In the genomic region with DNA sequence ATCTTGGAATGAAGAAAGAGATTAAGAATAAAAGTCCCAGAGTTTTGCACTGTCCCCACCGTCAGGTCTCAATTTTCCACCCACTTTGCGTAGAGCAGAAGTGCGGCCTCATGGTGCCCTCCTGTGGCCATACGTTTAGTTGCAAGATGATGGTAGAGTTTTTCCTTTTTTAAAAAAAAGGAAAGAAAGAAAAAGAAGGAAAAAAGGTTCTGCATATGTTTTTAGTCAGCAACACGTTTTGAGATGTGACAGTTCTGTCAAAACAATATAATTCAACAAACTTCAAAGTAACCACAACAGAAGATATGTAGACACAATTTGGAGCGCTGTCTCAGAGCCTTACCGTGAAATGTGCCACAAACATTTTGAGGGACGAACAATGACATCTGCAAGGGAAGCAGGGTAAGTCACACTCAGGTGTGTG, we compare ENCODE assay signal across 8 cellular contexts. TPM values are rescaled to one million over a fixed set of nuclear protein-coding genes. Genes with fewer than 3 reads are reported as not detected.
DNase-seq lines count a peak whose midpoint lies in the region; ATAC-seq and TF ChIP-seq lines count a peak whose summit lies in the region.

No MANE protein-coding gene starts in this region.

- H3K27ac ChIP-seq in endodermal cell (ENCODE audit: low read depth, low read length) (no peak overlapping the region), substantia nigra (ENCODE audit: low read depth, low read length, poor library complexity, severe bottlenecking) (no peak overlapping the region)

- no peaks in the 10 kb centered on the region for H3K9me3 Mint-ChIP-seq in activated CD8-positive, alpha-beta T cell treated with anti-CD3 and anti-CD28 coated beads, Interleukin-2, amount 10 ng/mL, durations not matched to agents 7 days and 5 days (ENCODE audit: insufficient read depth)
- no peaks in the 10 kb centered on the region for H3K9me3 Mint-ChIP-seq in endodermal cell

- peak; percentile 69 for ATAC-seq in activated CD8-positive, alpha-beta T cell treated with anti-CD3 and anti-CD28 coated beads, Interleukin-2, amount 10 ng/mL, durations not matched to agents 7 days and 5 days
- ATAC-seq in mucosa of descending colon (peak; percentile 73), HG02798 (IDR thresholded peaks at IDR 0.05; ENCODE audit: poor library complexity, unreplicated experiment) (no peak)

- WGBS in endodermal cell (ENCODE audit: insufficient coverage in 1 of 2, insufficient read length in 1 of 2), 2 experiments = 38 to 100% methylated on average over 3 to 8 of the region's 8 CpGs

- CTCF ChIA-PET in activated CD8-positive, alpha-beta T cell treated with anti-CD3 and anti-CD28 coated beads, Interleukin-2, amount 10 ng/mL, durations not matched to agents 7 days and 5 days (lab: Charles Lee) = interaction anchor here (0.7 to 3.7 kb wide), 26 partner anchors 10 to 1210 kb away, joined by 3 to 47 read pairs (median 4); a partner anchor contains a TSS

- H3K9me3 ChIP-seq in endodermal cell (ENCODE audit: control insufficient read depth, low read length) = no peaks in the 10 kb centered on the region
- H3K9me3 ChIP-seq in mucosa of descending colon = no peaks in the 10 kb centered on the region

- H3K4me3 Mint-ChIP-seq in activated CD8-positive, alpha-beta T cell treated with anti-CD3 and anti-CD28 coated beads, Interleukin-2, amount 10 ng/mL, durations not matched to agents 7 days and 5 days = no peak overlapping the region
- no peak overlapping the region for H3K4me3 Mint-ChIP-seq in endodermal cell

- H3K27ac Mint-ChIP-seq in activated CD8-positive, alpha-beta T cell treated with anti-CD3 and anti-CD28 coated beads, Interleukin-2, amount 10 ng/mL, durations not matched to agents 7 days and 5 days = no peak overlapping the region
- H3K27ac Mint-ChIP-seq in endodermal cell = no peak overlapping the region

- peaks cover 8% of the 10 kb centered on the region for H3K4me1 Mint-ChIP-seq in activated CD8-positive, alpha-beta T cell treated with anti-CD3 and anti-CD28 coated beads, Interleukin-2, amount 10 ng/mL, durations not matched to agents 7 days and 5 days (ENCODE audit: low read depth)
- no peaks in the 10 kb centered on the region for H3K4me1 Mint-ChIP-seq in endodermal cell

- H3K36me3 ChIP-seq in endodermal cell (ENCODE audit: control insufficient read depth, insufficient read depth, low read length) (no peaks in the 10 kb centered on the region), mucosa of descending colon (ENCODE audit: low read depth) (no peaks in the 10 kb centered on the region)

- no peaks in the 10 kb centered on the region for H3K36me3 Mint-ChIP-seq in activated CD8-positive, alpha-beta T cell treated with anti-CD3 and anti-CD28 coated beads, Interleukin-2, amount 10 ng/mL, durations not matched to agents 7 days and 5 days (ENCODE audit: low read depth)
- no peaks in the 10 kb centered on the region for H3K36me3 Mint-ChIP-seq in endodermal cell (ENCODE audit: low read depth)

- intact Hi-C loops in mucosa of descending colon (cut with DNase I, micrococcal nuclease) = loop anchor here in 1 of 2 donors (10.0 kb wide), 1 partner anchor 151 kb away; no protein-coding TSS in a partner anchor

- H3K27me3 ChIP-seq in endodermal cell (ENCODE audit: control insufficient read depth, insufficient read depth, low read length, poor library complexity, severe bottlenecking) = no peaks in the 10 kb centered on the region

- TF ChIP-seq CTCF in endodermal cell (conservative IDR thresholded peaks at IDR 0.05) (peak; percentile 91), mucosa of descending colon (IDR thresholded peaks at IDR 0.05) (peak; percentile 72)

- H3K4me1 ChIP-seq in endodermal cell (ENCODE audit: control insufficient read depth, insufficient read depth, low read length) (no peaks in the 10 kb centered on the region), mucosa of descending colon (ENCODE audit: low read depth) (no peaks in the 10 kb centered on the region)

- DNase-seq in NCI-H510A treated with DMSO at 0.1 percent for 48 hours (lab: John Stamatoyannopoulos, UW) (peak; percentile 6), NCI-H510A (lab: John Stamatoyannopoulos, UW) (no peak), NCI-H2171 (lab: John Stamatoyannopoulos, UW) (peak; percentile 3), endodermal cell (peak; percentile 78), mucosa of descending colon (peak in 2 of 3 donors; percentile 60 to 67), substantia nigra (lab: John Stamatoyannopoulos, UW) (peak in 27 of 49 donors; percentile 2 to 43 (median 12))
- peak; percentile 60 for DNase-seq in activated CD8-positive, alpha-beta T cell treated with anti-CD3 and anti-CD28 coated beads, Interleukin-2, amount 10 ng/mL, durations not matched to agents 7 days and 5 days

- peaks cover 5% of the 10 kb centered on the region for H3K27me3 Mint-ChIP-seq in activated CD8-positive, alpha-beta T cell treated with anti-CD3 and anti-CD28 coated beads, Interleukin-2, amount 10 ng/mL, durations not matched to agents 7 days and 5 days (ENCODE audit: low read depth)
- no peaks in the 10 kb centered on the region for H3K27me3 Mint-ChIP-seq in endodermal cell (ENCODE audit: insufficient read depth)

- POLR2A ChIA-PET in activated CD8-positive, alpha-beta T cell treated with anti-CD3 and anti-CD28 coated beads, Interleukin-2, amount 10 ng/mL, durations not matched to agents 7 days and 5 days (lab: Charles Lee) = interaction anchor here (0.6 to 0.7 kb wide), 2 partner anchors 235 to 238 kb away, joined by 3 read pairs; a partner anchor contains a TSS

- H3K9ac ChIP-seq in endodermal cell (ENCODE audit: extremely low read depth, low read length, poor library complexity, severe bottlenecking) = no peak overlapping the region

- H3K4me3 ChIP-seq in endodermal cell (ENCODE audit: low read length) (no peak overlapping the region), mucosa of descending colon (no peak overlapping the region)

RNA-seq across cellular contexts. Expression of a gene that starts 24.6 kb away (rescaled TPM):
- total RNA-seq in activated CD8-positive, alpha-beta T cell treated with anti-CD3 and anti-CD28 coated beads, Interleukin-2, amount 10 ng/mL, durations not matched to agents 7 days and 5 days = 1 to 10 TPM; 5.3 to 5.9 TPM
- total RNA-seq in endodermal cell = 10 to 100 TPM in 1 of 2 donors, 1 to 10 TPM in 1; 9.3 to 12.2 TPM
- 3.8 TPM for polyA plus RNA-seq in endodermal cell (2013, experiment 1 of 2)
- 3.8 TPM for polyA plus RNA-seq in endodermal cell (2013, experiment 2 of 2)
- total RNA-seq in mucosa of descending colon = 1 to 10 TPM; 4.3 to 5.7 (median 4.8) TPM
